ENCODE assay signal across 10 cellular contexts in genomic region chr3:23959147-23959900, GRCh38. TPM values are rescaled to one million over a fixed set of nuclear protein-coding genes. Genes with fewer than 3 reads are reported as not detected.
DNase-seq lines count a peak whose midpoint lies in the region; ATAC-seq, FAIRE-seq and TF ChIP-seq lines count a peak whose summit lies in the region.
"Had no signal": no experiment of that assay in that cellular context is flagged by ENCODE, and none has a peak within 500 bp of the region (broad histone marks: within the 10 kb centered on the region; RNA-seq: fewer than 3 reads in every experiment).

No MANE protein-coding gene starts in this region.

- FAIRE-seq in RCC 7860 (lab: Jason Lieb, UNC): peak; percentile 71

- peak; percentile 72 for DNase-seq in RCC 7860 (ENCODE audit: low spot score)
- DNase-seq in epidermal melanocyte (ENCODE audit: insufficient read length, low spot score): peak; percentile 16
- DNase-seq in sciatic nerve (ENCODE audit: low spot score): no peak
- no peak for DNase-seq in GM20000 (ENCODE audit: low spot score)
- DNase-seq: activated effector memory CD4-positive, alpha-beta T cell treated with Interleukin-2 at 50 U/mL for 16 hours; stimulated activated naive CD4-positive, alpha-beta T cell treated with Interleukin-2 at 50 U/mL for 16 hours had no signal

- ATAC-seq in GM18870 (IDR thresholded peaks at IDR 0.05; ENCODE audit: unreplicated experiment) (peak; percentile 87), sciatic nerve (peak; percentile 32), HG03139 (IDR thresholded peaks at IDR 0.05; ENCODE audit: unreplicated experiment) (no peak), HG03280 (IDR thresholded peaks at IDR 0.05; ENCODE audit: unreplicated experiment) (no peak), GM19467 (IDR thresholded peaks at IDR 0.05; ENCODE audit: unreplicated experiment) (no peak)

- no peak for TF ChIP-seq CTCF in GM20000 (IDR thresholded peaks at IDR 0.05; ENCODE audit: extremely low read depth, missing control alignments)

- intact Hi-C loops in sciatic nerve (cut with DNase I): no loop called here

RNA-seq across cellular contexts. Expression of gene NR1D2, which starts 14.2 kb away (rescaled TPM):
- total RNA-seq in sciatic nerve: 71.5 TPM

RNA-seq across cellular contexts. Expression of gene RPL15, which starts 42.4 kb away (rescaled TPM):
- total RNA-seq in sciatic nerve: 1,125 TPM

RNA-seq across cellular contexts. Expression of gene NKIRAS1, which starts 42.5 kb away (rescaled TPM):
- 10.8 TPM for total RNA-seq in sciatic nerve

Comparison
In these comparisons a context has a peak if more than half of its experiments do, and no peak if none do; other contexts are left out.
1. ATAC-seq: peak in GM18870 (single experiment) and sciatic nerve (single experiment); none in HG03139 (single experiment), HG03280 (single experiment) and GM19467 (single experiment).
2. DNase-seq: peak in RCC 7860 (single experiment) and epidermal melanocyte (single experiment); none in sciatic nerve (single experiment) and GM20000 (single experiment).